In the genomic region with DNA sequence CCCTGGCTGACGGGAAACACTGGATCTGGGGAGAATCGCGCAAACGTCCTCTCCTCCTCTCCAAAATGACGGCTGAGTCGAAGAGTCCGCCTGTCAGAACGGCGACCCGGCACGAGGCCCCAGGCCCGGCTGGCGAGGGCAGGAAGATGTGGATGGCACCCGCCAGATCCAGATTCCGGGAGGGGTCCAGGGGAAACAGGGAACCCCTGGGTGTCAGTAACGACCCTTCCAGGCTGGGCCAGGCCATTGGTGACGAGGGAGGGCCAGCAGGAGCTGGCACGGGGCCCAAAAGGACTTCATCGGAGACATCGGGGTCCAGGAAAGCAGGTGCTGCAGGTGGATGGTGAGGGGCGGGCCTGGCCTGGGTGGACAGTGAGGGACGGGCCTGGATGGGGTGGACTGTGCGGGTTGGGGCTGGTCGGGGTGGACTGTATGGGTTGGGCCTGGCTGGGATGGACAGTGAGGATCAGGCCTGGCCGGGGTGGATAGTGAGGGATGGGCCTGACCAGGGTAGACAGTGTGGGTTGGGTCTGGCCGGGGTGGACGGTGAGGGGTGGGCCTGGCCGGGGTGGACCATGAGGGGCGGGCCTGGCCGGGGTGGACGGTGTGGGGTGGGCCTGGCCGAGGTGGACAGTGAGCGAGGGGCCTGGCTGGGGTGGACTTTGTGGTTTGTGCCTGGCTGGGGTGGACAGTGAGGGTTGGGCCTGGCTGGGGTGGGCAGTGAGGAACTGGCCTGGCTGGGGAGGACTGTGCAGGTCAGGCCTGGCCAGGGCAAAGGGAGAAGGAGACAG, we compare ENCODE assay signal across 1 cellular context.
TF ChIP-seq lines count a peak whose summit lies in the region.

No MANE protein-coding gene starts in this region.

TF ChIP-seq in H1, 55 proteins besides CTCF, POLR2A, EP300 and RAD21:
- no peak for TF ChIP-seq GTF2F1 (IDR thresholded peaks at IDR 0.05; ENCODE audit: borderline replicate concordance, low read depth, low read length)
- TF ChIP-seq JUN (IDR thresholded peaks at IDR 0.05; ENCODE audit: low read depth, low read length), result no peak
- TF ChIP-seq CHD2 (IDR thresholded peaks at IDR 0.05; ENCODE audit: low read length), result no peak
- no peak for TF ChIP-seq CBX8 (IDR thresholded peaks at IDR 0.05; ENCODE audit: borderline replicate concordance, low read depth, low read length)
- no peak for TF ChIP-seq TBP (IDR thresholded peaks at IDR 0.05; ENCODE audit: low read depth, low read length)
- TF ChIP-seq CHD1 (IDR thresholded peaks at IDR 0.05; ENCODE audit: low read depth, low read length), result no peak
- no peak for TF ChIP-seq CEBPB (IDR thresholded peaks at IDR 0.05; ENCODE audit: low read depth, low read length)
- TF ChIP-seq ASH2L (IDR thresholded peaks at IDR 0.05; ENCODE audit: low read length), result no peak
- no peak for TF ChIP-seq KDM1A (IDR thresholded peaks at IDR 0.05; ENCODE audit: borderline replicate concordance, low read length)
- no peak for TF ChIP-seq RNF2 (IDR thresholded peaks at IDR 0.05; ENCODE audit: borderline replicate concordance, low read depth, low read length, missing control alignments, poor library complexity, severe bottlenecking)
- TF ChIP-seq TAF1 (IDR thresholded peaks at IDR 0.05; ENCODE audit: low read depth, low read length), result no peak
- TF ChIP-seq NANOG (IDR thresholded peaks at IDR 0.05; ENCODE audit: insufficient read depth, low read depth, low read length, poor library complexity, severe bottlenecking), result no peak
- TF ChIP-seq CTBP2 (IDR thresholded peaks at IDR 0.05; ENCODE audit: borderline replicate concordance, insufficient read depth, insufficient read length, low read length), result no peak
- TF ChIP-seq TCF12 (IDR thresholded peaks at IDR 0.05; ENCODE audit: low read depth, low read length), result no peak
- TF ChIP-seq SP2 (IDR thresholded peaks at IDR 0.05; ENCODE audit: low read length), result no peak
- no peak for TF ChIP-seq EZH2 (IDR thresholded peaks at IDR 0.05; ENCODE audit: low read depth, low read length, severe bottlenecking)
- TF ChIP-seq KDM4A (IDR thresholded peaks at IDR 0.05; ENCODE audit: low read depth, low read length, severe bottlenecking), result no peak
- no peak for TF ChIP-seq POU5F1 (IDR thresholded peaks at IDR 0.05; ENCODE audit: low read depth, low read length)
